ENCODE assay signal across 30 cellular contexts in genomic region chr7:157750291-157750690, GRCh38.
"Had no signal": no experiment of that assay in that cellular context is flagged by ENCODE, and none has a peak within 500 bp of the region (broad histone marks: within the 10 kb centered on the region; RNA-seq: fewer than 3 reads in every experiment).

No MANE protein-coding gene starts in this region.

- H3K27me3 ChIP-seq: esophagus squamous epithelium, heart right ventricle, left lung, ovary, sigmoid colon, stomach, thyroid gland, vagina had no signal

- H3K27ac Mint-ChIP-seq: mesothelial cell of epicardium; naive B cell; natural killer cell treated with Interleukin-12 subunit alpha and Interleukin-12 subunit beta and Interleukin-15 and Interleukin-18, amount 100 ng/mL, for 72 hours; stimulated activated effector memory CD8-positive, alpha-beta T cell treated with anti-CD3 and anti-CD28 coated beads, Interleukin-12 subunit alpha, Interleukin-12 subunit beta, amount 100 ng/mL, for 72 hours had no signal

- H3K4me3 ChIP-seq: esophagus squamous epithelium, heart right ventricle, left lung, mucosa of descending colon, ovary, psoas muscle, sigmoid colon, stomach, thyroid gland, vagina had no signal

- FAIRE-seq: islet of Langerhans had no signal

- H3K9me3 ChIP-seq: esophagus squamous epithelium, heart right ventricle, left lung, mucosa of descending colon, ovary, psoas muscle, sigmoid colon, stomach, thyroid gland, vagina had no signal

- H3K4me1 ChIP-seq: esophagus squamous epithelium, heart right ventricle, left lung, psoas muscle, sigmoid colon, stomach, thyroid gland, vagina had no signal

- H3K36me3 ChIP-seq: esophagus squamous epithelium, heart right ventricle, left lung, ovary, sigmoid colon, stomach, thyroid gland, vagina had no signal

- H3K36me3 Mint-ChIP-seq: mesothelial cell of epicardium; naive B cell; natural killer cell treated with Interleukin-12 subunit alpha and Interleukin-12 subunit beta and Interleukin-15 and Interleukin-18, amount 100 ng/mL, for 72 hours; stimulated activated effector memory CD8-positive, alpha-beta T cell treated with anti-CD3 and anti-CD28 coated beads, Interleukin-12 subunit alpha, Interleukin-12 subunit beta, amount 100 ng/mL, for 72 hours had no signal

- H3K27me3 Mint-ChIP-seq: natural killer cell treated with Interleukin-12 subunit alpha and Interleukin-12 subunit beta and Interleukin-15 and Interleukin-18, amount 100 ng/mL, for 72 hours had no signal

- H3K4me3 Mint-ChIP-seq: mesothelial cell of epicardium; naive B cell; natural killer cell treated with Interleukin-12 subunit alpha and Interleukin-12 subunit beta and Interleukin-15 and Interleukin-18, amount 100 ng/mL, for 72 hours; neural crest cell; stimulated activated effector memory CD8-positive, alpha-beta T cell treated with anti-CD3 and anti-CD28 coated beads, Interleukin-12 subunit alpha, Interleukin-12 subunit beta, amount 100 ng/mL, for 72 hours had no signal

- H3K9me3 Mint-ChIP-seq: mesothelial cell of epicardium; naive B cell; natural killer cell treated with Interleukin-12 subunit alpha and Interleukin-12 subunit beta and Interleukin-15 and Interleukin-18, amount 100 ng/mL, for 72 hours; neural crest cell; stimulated activated effector memory CD8-positive, alpha-beta T cell treated with anti-CD3 and anti-CD28 coated beads, Interleukin-12 subunit alpha, Interleukin-12 subunit beta, amount 100 ng/mL, for 72 hours had no signal

- H3K4me1 Mint-ChIP-seq: mesothelial cell of epicardium; naive B cell; stimulated activated effector memory CD8-positive, alpha-beta T cell treated with anti-CD3 and anti-CD28 coated beads, Interleukin-12 subunit alpha, Interleukin-12 subunit beta, amount 100 ng/mL, for 72 hours had no signal

- ATAC-seq: heart right ventricle; left cardiac atrium; left lung; mucosa of descending colon; natural killer cell treated with Interleukin-12 subunit alpha and Interleukin-12 subunit beta and Interleukin-15 and Interleukin-18, amount 100 ng/mL, for 72 hours; psoas muscle; right cardiac atrium; stimulated activated effector memory CD8-positive, alpha-beta T cell treated with anti-CD3 and anti-CD28 coated beads, Interleukin-12 subunit alpha, Interleukin-12 subunit beta, amount 100 ng/mL, for 72 hours had no signal

- DNase-seq: dermis blood vessel endothelial cell; effector memory CD4-positive, alpha-beta T cell; erythroblast; esophagus squamous epithelium; foreskin melanocyte; glutamatergic neuron; heart right ventricle; hippocampal formation; left cardiac atrium; mesenchymal stem cell; mucosa of descending colon; naive B cell; nucleus accumbens; ovary; psoas muscle; sigmoid colon; stimulated activated CD4-positive, alpha-beta T cell treated with anti-CD3 and anti-CD28 coated beads, Interleukin-2, amount 100 ng/mL, for 24 hours; stimulated activated CD4-positive, alpha-beta T cell treated with anti-CD3 and anti-CD28 coated beads, Interleukin-4, amount 100 ng/mL, for 24 hours; stimulated activated naive CD4-positive, alpha-beta T cell treated with Interleukin-2 at 50 U/mL for 16 hours; stomach; trophoblast cell had no signal

- H3K27ac ChIP-seq: esophagus squamous epithelium, heart right ventricle, left lung, ovary, psoas muscle, sigmoid colon, stomach, thyroid gland, vagina had no signal
